Comparison of ENCODE assay signal across 39 cellular contexts in the genomic region with DNA sequence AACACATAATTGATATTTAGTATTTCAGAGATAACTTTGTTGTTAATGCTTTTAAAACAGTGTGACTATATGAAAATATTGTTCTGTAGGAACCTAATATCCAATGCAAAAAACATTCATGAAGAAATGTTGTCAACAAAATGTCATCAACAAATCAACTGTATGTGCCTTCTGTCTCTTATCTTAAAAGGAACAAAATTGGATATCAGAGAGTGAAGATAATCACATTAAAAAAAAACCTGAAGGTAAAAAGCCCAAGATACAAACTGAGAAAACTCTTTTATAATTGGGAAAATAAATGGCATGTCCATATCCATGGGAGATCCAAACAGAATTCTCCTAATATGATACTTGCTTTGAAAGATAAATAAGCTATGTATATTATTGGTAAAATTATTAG.
"Had no signal": no experiment of that assay in that cellular context is flagged by ENCODE, and none has a peak within 500 bp of the region (broad histone marks: within the 10 kb centered on the region; RNA-seq: fewer than 3 reads in every experiment).

No MANE protein-coding gene starts in this region.

- FAIRE-seq: astrocyte, bronchial epithelial cell had no signal

- DNase-seq: activated effector memory CD4-positive, alpha-beta T cell treated with anti-CD3 and anti-CD28 coated beads, Interleukin-2, amount 50 U/mL, for 16 hours; activated effector memory CD4-positive, alpha-beta T cell treated with Interleukin-2 at 50 U/mL for 16 hours; activated gamma-delta T cell; activated gamma-delta T cell treated with Interleukin-2 at 50 U/mL for 16 hours; activated naive CD4-positive, alpha-beta T cell; activated naive CD4-positive, alpha-beta T cell treated with anti-CD3 and anti-CD28 coated beads for 36 hours; activated naive CD4-positive, alpha-beta T cell treated with anti-CD3 and anti-CD28 coated beads, Interleukin-2, amount 10 ng/mL, durations not matched to agents 7 days and 5 days; activated naive CD4-positive, alpha-beta T cell treated with anti-CD3 and anti-CD28 coated beads, Interleukin-2, amount 50 U/mL, for 16 hours; activated naive CD4-positive, alpha-beta T cell treated with Interleukin-2 at 50 U/mL for 16 hours; activated naive CD8-positive, alpha-beta T cell treated with anti-CD3 and anti-CD28 coated beads for 36 hours; activated naive CD8-positive, alpha-beta T cell treated with anti-CD3 and anti-CD28 coated beads, Interleukin-2, amount 10 ng/mL, durations not matched to agents 7 days and 5 days; activated naive CD8-positive, alpha-beta T cell treated with anti-CD3 and anti-CD28 coated beads, Interleukin-2, amount 50 U/mL, for 24 hours; activated T-cell treated with anti-CD3 and anti-CD28 coated beads, Interleukin-2, amount 50 U/mL, for 1 hour; activated T-cell treated with anti-CD3 and anti-CD28 coated beads, Interleukin-2, amount 50 U/mL, for 24 hours; activated T-cell treated with anti-CD3 and anti-CD28 coated beads, Interleukin-2, amount 50 U/mL, for 4 hours; activated T-cell treated with anti-CD3 and anti-CD28 coated beads, Interleukin-2, amount 50 U/mL, for 48 hours; activated T-cell treated with anti-CD3 and anti-CD28 coated beads, Interleukin-2, amount 50 U/mL, for 72 hours; adrenal gland; amniotic stem cell; amygdala; anterior cingulate cortex; aorta; body of pancreas; brain microvascular endothelial cell; caudate nucleus; central memory CD4-positive, alpha-beta T cell; cerebellar nuclear complex had no signal

- H3K27ac ChIP-seq: adrenal gland, ascending aorta, body of pancreas, brain microvascular endothelial cell, breast epithelium, cardiac muscle cell had no signal

- H3K36me3 ChIP-seq: adrenal gland, ascending aorta, brain microvascular endothelial cell, breast epithelium, cardiac muscle cell had no signal

- H3K27me3 ChIP-seq: adrenal gland, ascending aorta, body of pancreas, brain microvascular endothelial cell, breast epithelium, cardiac muscle cell had no signal

- H3K4me1 Mint-ChIP-seq: activated T-helper 17 cell treated with anti-CD3 and anti-CD28 coated beads, Interleukin-2, amount 50 U/mL, for 72 hours; central memory CD8-positive, alpha-beta T cell had no signal

- H3K9me3 Mint-ChIP-seq: activated naive CD4-positive, alpha-beta T cell treated with anti-CD3 and anti-CD28 coated beads for 36 hours; activated naive CD4-positive, alpha-beta T cell treated with anti-CD3 and anti-CD28 coated beads, Interleukin-2, amount 10 ng/mL, durations not matched to agents 7 days and 5 days; activated naive CD4-positive, alpha-beta T cell treated with anti-CD3 and anti-CD28 coated beads, Interleukin-2, amount 50 U/mL, for 24 hours; activated naive CD4-positive, alpha-beta T cell treated with anti-CD3 and anti-CD28 coated beads, Interleukin-2, amount 50 U/mL, for 72 hours; activated naive CD8-positive, alpha-beta T cell treated with anti-CD3 and anti-CD28 coated beads for 36 hours; activated naive CD8-positive, alpha-beta T cell treated with anti-CD3 and anti-CD28 coated beads, Interleukin-2, amount 10 ng/mL, durations not matched to agents 7 days and 5 days; activated naive CD8-positive, alpha-beta T cell treated with anti-CD3 and anti-CD28 coated beads, Interleukin-2, amount 50 U/mL, for 24 hours; activated T-cell treated with anti-CD3 and anti-CD28 coated beads, Interleukin-2, amount 50 U/mL, for 24 hours; activated T-cell treated with anti-CD3 and anti-CD28 coated beads, Interleukin-2, amount 50 U/mL, for 4 hours; activated T-cell treated with anti-CD3 and anti-CD28 coated beads, Interleukin-2, amount 50 U/mL, for 72 hours; activated T-helper 17 cell treated with anti-CD3 and anti-CD28 coated beads, Interleukin-2, amount 50 U/mL, for 72 hours; activated T-helper 2 cell treated with anti-CD3 and anti-CD28 coated beads, Interferon-gamma antibody, Interleukin-2, Interleukin-4, amounts not matched to agents 10 μg/mL and 5 μg/mL and 100 μg/mL, durations not matched to agents 14 hours and 24 hours and 36 hours; brain; central memory CD8-positive, alpha-beta T cell had no signal

- H3K9me3 ChIP-seq: adrenal gland, ascending aorta, body of pancreas, breast epithelium had no signal

- H3K36me3 Mint-ChIP-seq: activated naive CD4-positive, alpha-beta T cell treated with anti-CD3 and anti-CD28 coated beads, Interleukin-2, amount 10 ng/mL, durations not matched to agents 7 days and 5 days; activated naive CD4-positive, alpha-beta T cell treated with anti-CD3 and anti-CD28 coated beads, Interleukin-2, amount 50 U/mL, for 24 hours; activated naive CD4-positive, alpha-beta T cell treated with anti-CD3 and anti-CD28 coated beads, Interleukin-2, amount 50 U/mL, for 72 hours; activated naive CD8-positive, alpha-beta T cell; activated naive CD8-positive, alpha-beta T cell treated with anti-CD3 and anti-CD28 coated beads for 36 hours; activated naive CD8-positive, alpha-beta T cell treated with anti-CD3 and anti-CD28 coated beads, Interleukin-2, amount 10 ng/mL, durations not matched to agents 7 days and 5 days had no signal

- H3K27ac Mint-ChIP-seq: activated naive CD4-positive, alpha-beta T cell treated with anti-CD3 and anti-CD28 coated beads for 36 hours; activated naive CD4-positive, alpha-beta T cell treated with anti-CD3 and anti-CD28 coated beads, Interleukin-2, amount 10 ng/mL, durations not matched to agents 7 days and 5 days; activated naive CD4-positive, alpha-beta T cell treated with anti-CD3 and anti-CD28 coated beads, Interleukin-2, amount 50 U/mL, for 24 hours; activated naive CD4-positive, alpha-beta T cell treated with anti-CD3 and anti-CD28 coated beads, Interleukin-2, amount 50 U/mL, for 72 hours; activated naive CD8-positive, alpha-beta T cell; activated naive CD8-positive, alpha-beta T cell treated with anti-CD3 and anti-CD28 coated beads for 36 hours; activated naive CD8-positive, alpha-beta T cell treated with anti-CD3 and anti-CD28 coated beads, Interleukin-2, amount 10 ng/mL, durations not matched to agents 7 days and 5 days; activated naive CD8-positive, alpha-beta T cell treated with anti-CD3 and anti-CD28 coated beads, Interleukin-2, amount 50 U/mL, for 24 hours; activated T-cell treated with anti-CD3 and anti-CD28 coated beads, Interleukin-2, amount 50 U/mL, for 24 hours; activated T-cell treated with anti-CD3 and anti-CD28 coated beads, Interleukin-2, amount 50 U/mL, for 72 hours; activated T-helper 17 cell treated with anti-CD3 and anti-CD28 coated beads, Interleukin-2, amount 50 U/mL, for 72 hours; activated T-helper 2 cell treated with anti-CD3 and anti-CD28 coated beads, Interferon-gamma antibody, Interleukin-2, Interleukin-4, amounts not matched to agents 10 μg/mL and 5 μg/mL and 100 μg/mL, durations not matched to agents 14 hours and 24 hours and 36 hours; brain had no signal

- H3K4me3 Mint-ChIP-seq: activated naive CD4-positive, alpha-beta T cell treated with anti-CD3 and anti-CD28 coated beads for 36 hours; activated naive CD4-positive, alpha-beta T cell treated with anti-CD3 and anti-CD28 coated beads, Interleukin-2, amount 10 ng/mL, durations not matched to agents 7 days and 5 days; activated naive CD4-positive, alpha-beta T cell treated with anti-CD3 and anti-CD28 coated beads, Interleukin-2, amount 50 U/mL, for 24 hours; activated naive CD8-positive, alpha-beta T cell; activated naive CD8-positive, alpha-beta T cell treated with anti-CD3 and anti-CD28 coated beads for 36 hours; activated naive CD8-positive, alpha-beta T cell treated with anti-CD3 and anti-CD28 coated beads, Interleukin-2, amount 10 ng/mL, durations not matched to agents 7 days and 5 days; activated naive CD8-positive, alpha-beta T cell treated with anti-CD3 and anti-CD28 coated beads, Interleukin-2, amount 50 U/mL, for 24 hours; activated T-cell treated with anti-CD3 and anti-CD28 coated beads, Interleukin-2, amount 50 U/mL, for 24 hours; activated T-cell treated with anti-CD3 and anti-CD28 coated beads, Interleukin-2, amount 50 U/mL, for 4 hours; activated T-cell treated with anti-CD3 and anti-CD28 coated beads, Interleukin-2, amount 50 U/mL, for 72 hours; activated T-helper 17 cell treated with anti-CD3 and anti-CD28 coated beads, Interleukin-2, amount 50 U/mL, for 72 hours; brain; central memory CD8-positive, alpha-beta T cell had no signal

- ATAC-seq: activated naive CD4-positive, alpha-beta T cell treated with anti-CD3 and anti-CD28 coated beads, Interleukin-2, amount 50 U/mL, for 72 hours; activated naive CD8-positive, alpha-beta T cell treated with anti-CD3 and anti-CD28 coated beads, Interleukin-2, amount 50 U/mL, for 24 hours; activated T-cell treated with anti-CD3 and anti-CD28 coated beads, Interleukin-2, amount 50 U/mL, for 4 hours; activated T-cell treated with anti-CD3 and anti-CD28 coated beads, Interleukin-2, amount 50 U/mL, for 72 hours; activated T-helper 17 cell treated with anti-CD3 and anti-CD28 coated beads, Interleukin-2, amount 50 U/mL, for 72 hours; body of pancreas had no signal

- H3K4me3 ChIP-seq: adrenal gland, ascending aorta, body of pancreas, breast epithelium, cardiac muscle cell had no signal

- H3K4me1 ChIP-seq: adrenal gland, ascending aorta, body of pancreas, breast epithelium had no signal
